ENCODE assay signal across 9 cellular contexts in genomic region chr3:109098245-109098644, GRCh38. TPM values are rescaled to one million over a fixed set of nuclear protein-coding genes. Genes with fewer than 3 reads are reported as not detected.
DNase-seq lines count a peak whose midpoint lies in the region; ATAC-seq and TF ChIP-seq lines count a peak whose summit lies in the region.
"Had no signal": no experiment of that assay in that cellular context is flagged by ENCODE, and none has a peak within 500 bp of the region (broad histone marks: within the 10 kb centered on the region; RNA-seq: fewer than 3 reads in every experiment).

No MANE protein-coding gene starts in this region.

- H3K36me3 ChIP-seq in trophoblast cell (ENCODE audit: control insufficient read depth in 1 of 2, insufficient read depth in 2 of 2, low read length in 2 of 2) = no peaks in the 10 kb centered on the region
- no peaks in the 10 kb centered on the region for H3K36me3 ChIP-seq in CD8-positive, alpha-beta T cell (ENCODE audit: insufficient read depth, low read length)

- ATAC-seq in CD8-positive, alpha-beta T cell = no peak

- H2AK5ac ChIP-seq in trophoblast cell (ENCODE audit: low read length) = no peak overlapping the region

- no peak overlapping the region for H3K23ac ChIP-seq in trophoblast cell (ENCODE audit: low read length)

- DNase-seq in NCI-H2196 (lab: John Stamatoyannopoulos, UW; ENCODE audit: unreplicated experiment) = peak; percentile 8
- no peak for DNase-seq in NCI-H2196 treated with DMSO at 0.1 percent for 48 hours (lab: John Stamatoyannopoulos, UW; ENCODE audit: unreplicated experiment)
- DNase-seq in HT1080 (ENCODE audit: low read depth) = peak; percentile 28
- peak; percentile 30 to 55 for DNase-seq in trophoblast cell
- no peak for DNase-seq in ureter (ENCODE audit: low spot score)
- DNase-seq in cerebellar nuclear complex (lab: John Stamatoyannopoulos, UW) = no peak
- no peak for DNase-seq in CD8-positive, alpha-beta T cell

- peak; percentile 71 for TF ChIP-seq CTCF in VCaP (conservative IDR thresholded peaks at IDR 0.05)
- no peak for TF ChIP-seq CTCF in CD8-positive, alpha-beta T cell (IDR thresholded peaks at IDR 0.05)

- no peak overlapping the region for H3K4me2 ChIP-seq in trophoblast cell (ENCODE audit: low read length)

- H2BK5ac ChIP-seq in trophoblast cell (ENCODE audit: low read depth, low read length, poor library complexity) = no peak overlapping the region

- no CpG with 5 or more reads among the region's 4 CpGs for WGBS in trophoblast cell (ENCODE audit: extremely low coverage, insufficient coverage, insufficient read length)

- no peak overlapping the region for H3K4me3 Mint-ChIP-seq in CD8-positive, alpha-beta T cell

- no peak overlapping the region for H2BK12ac ChIP-seq in trophoblast cell (ENCODE audit: low read length)

- H3K4me1 Mint-ChIP-seq in CD8-positive, alpha-beta T cell (ENCODE audit: low read depth) = no peaks in the 10 kb centered on the region

- H3K79me2 ChIP-seq in trophoblast cell (ENCODE audit: control insufficient read depth, insufficient read depth, low read length, poor library complexity) = no peaks in the 10 kb centered on the region

- intact Hi-C loops in CD8-positive, alpha-beta T cell (cut with DNase I, micrococcal nuclease) = no loop called here

- CTCF ChIA-PET in CD8-positive, alpha-beta T cell (lab: Charles Lee) = no interaction called here

- H3K4me3 ChIP-seq in trophoblast cell (ENCODE audit: low read depth, low read length) = no peak overlapping the region
- no peak overlapping the region for H3K4me3 ChIP-seq in CD8-positive, alpha-beta T cell (ENCODE audit: low read depth, low read length)

- H2BK120ac ChIP-seq in trophoblast cell (ENCODE audit: insufficient read depth, low read length, poor library complexity) = no peak overlapping the region

- no peak overlapping the region for H4K91ac ChIP-seq in trophoblast cell (ENCODE audit: low read depth, low read length)

- no peaks in the 10 kb centered on the region for H3K79me1 ChIP-seq in trophoblast cell (ENCODE audit: low read length)

- H4K8ac ChIP-seq in trophoblast cell (ENCODE audit: low read depth, low read length) = no peak overlapping the region

- no peaks in the 10 kb centered on the region for H3K27me3 Mint-ChIP-seq in CD8-positive, alpha-beta T cell (ENCODE audit: low read depth)

- H4K12ac ChIP-seq in trophoblast cell (ENCODE audit: low read depth, low read length) = no peak overlapping the region

- no peaks in the 10 kb centered on the region for H3K36me3 Mint-ChIP-seq in CD8-positive, alpha-beta T cell

- no peak overlapping the region for H3K4ac ChIP-seq in trophoblast cell (ENCODE audit: low read depth, low read length)

- H2AFZ ChIP-seq in trophoblast cell (ENCODE audit: insufficient read depth, low read length, poor library complexity) = no peak overlapping the region

- no peak overlapping the region for H3K18ac ChIP-seq in trophoblast cell (ENCODE audit: low read length)

- no peak overlapping the region for H3K14ac ChIP-seq in trophoblast cell (ENCODE audit: low read length)

- no peak overlapping the region for H3K27ac ChIP-seq in VCaP
- H3K27ac ChIP-seq in trophoblast cell (ENCODE audit: low read depth, low read length) = no peak overlapping the region
- H3K27ac ChIP-seq in CD8-positive, alpha-beta T cell (ENCODE audit: low read depth, low read length) = no peak overlapping the region

- POLR2A ChIA-PET in CD8-positive, alpha-beta T cell (lab: Charles Lee) = no interaction called here

- H3K9me3 ChIP-seq in trophoblast cell (ENCODE audit: insufficient read depth, low read depth, low read length) = no peaks in the 10 kb centered on the region
- H3K9me3 ChIP-seq in CD8-positive, alpha-beta T cell (ENCODE audit: low read length) = no peaks in the 10 kb centered on the region

- H3K9me3 Mint-ChIP-seq in CD8-positive, alpha-beta T cell = no peaks in the 10 kb centered on the region

- no peaks in the 10 kb centered on the region for H3K27me3 ChIP-seq in trophoblast cell (ENCODE audit: insufficient read depth, low read length)
- H3K27me3 ChIP-seq in CD8-positive, alpha-beta T cell (ENCODE audit: insufficient read depth, low read length) = no peaks in the 10 kb centered on the region

- H3K4me1 ChIP-seq in trophoblast cell (ENCODE audit: control insufficient read depth in 1 of 2, insufficient read depth in 2 of 2, low read length in 2 of 2) = no peaks in the 10 kb centered on the region
- H3K4me1 ChIP-seq in CD8-positive, alpha-beta T cell (ENCODE audit: insufficient read depth, low read length) = no peaks in the 10 kb centered on the region

- H3K9ac ChIP-seq in trophoblast cell (ENCODE audit: low read length) = no peak overlapping the region

- no peak overlapping the region for H3K27ac Mint-ChIP-seq in CD8-positive, alpha-beta T cell

RNA-seq across cellular contexts. Expression of gene MORC1, which starts 19.7 kb away (rescaled TPM):
- total RNA-seq in HT1080 (2014; rRNA removed; shearing (Covaris generic)) = 0.11 TPM in 1 of 2 replicates, not detected in the other
- polyA plus RNA-seq in HT1080 (2015; cell fraction: cytosol; rRNA removed) = not detected in 2 replicates
- not detected in 2 replicates for polyA plus RNA-seq in HT1080 (2015; cell fraction: nucleus; rRNA removed)
- polyA plus RNA-seq in trophoblast cell (2013) = 0.01 TPM in 2 replicates
- total RNA-seq in ureter = not detected
- total RNA-seq in CD8-positive, alpha-beta T cell = not detected
- total RNA-seq: fibroblast of lung had no signal
- polyA plus RNA-seq: fibroblast of lung had no signal

RNA-seq across cellular contexts. Expression of gene C3orf85, which starts 38.3 kb away (rescaled TPM):
- not detected in 2 replicates for total RNA-seq in HT1080 (2014; rRNA removed; shearing (Covaris generic))
- polyA plus RNA-seq in HT1080 (2015; cell fraction: cytosol; rRNA removed) = not detected in 2 replicates
- not detected in 2 replicates for polyA plus RNA-seq in HT1080 (2015; cell fraction: nucleus; rRNA removed)
- polyA plus RNA-seq in trophoblast cell (2013) = not detected in 2 replicates
- total RNA-seq in ureter = not detected
- not detected for total RNA-seq in CD8-positive, alpha-beta T cell
- total RNA-seq: fibroblast of lung had no signal
- polyA plus RNA-seq: fibroblast of lung had no signal

Comparison
In these comparisons a context has a peak if more than half of its experiments do, and no peak if none do; other contexts are left out.
1. DNase-seq: peak in NCI-H2196 (single experiment), HT1080 (single experiment) and trophoblast cell (2 of 2); none in NCI-H2196 treated with DMSO at 0.1 percent for 48 hours (single experiment), ureter (single experiment), cerebellar nuclear complex (0 of 2) and CD8-positive, alpha-beta T cell (0 of 7).